In genomic region chr3:125150525-125151436, GRCh38 we compare ENCODE assay signal across 8 cellular contexts.
A peak's percentile ranks its signal among the peaks of the same experiment; 100 is the strongest.
DNase-seq lines count a peak whose midpoint lies in the region; ATAC-seq lines count a peak whose summit lies in the region.

No MANE protein-coding gene starts in this region.

- ATAC-seq in esophagus mucosa (peak; percentile 70), GM18873 (IDR thresholded peaks at IDR 0.05; ENCODE audit: low FRiP score, unreplicated experiment) (no peak)

- DNase-seq in SIG-M5 treated with dmso at 0.1 percent for 504 hours (lab: John Stamatoyannopoulos, UW; ENCODE audit: unreplicated experiment) (peak; percentile 74), SIG-M5 (lab: John Stamatoyannopoulos, UW) (no peak), NCI-H1105 treated with DMSO at 0.1 percent for 48 hours (lab: John Stamatoyannopoulos, UW) (peak; percentile 6), AG08395 (ENCODE audit: low spot score) (no peak)
- peak; percentile 23 for DNase-seq in activated CD4-positive, CD25-positive, alpha-beta regulatory T cell treated with anti-CD3 and anti-CD28 coated beads, Interleukin-2, amount 50 U/mL, for 16 hours (ENCODE audit: low read depth, low spot score)
- DNase-seq in stimulated activated CD4-positive, alpha-beta T cell treated with anti-CD3 and anti-CD28 coated beads, Interleukin-12 subunit alpha, Interleukin-12 subunit beta, amount 100 ng/mL, for 24 hours (ENCODE audit: low read depth in 2 of 2) = peak; percentile 13 to 67

Comparison
In these comparisons a context has a peak if more than half of its experiments do, and no peak if none do; other contexts are left out.
1. DNase-seq: peak in SIG-M5 treated with dmso at 0.1 percent for 504 hours (single experiment), NCI-H1105 treated with DMSO at 0.1 percent for 48 hours (single experiment), activated CD4-positive, CD25-positive, alpha-beta regulatory T cell treated with anti-CD3 and anti-CD28 coated beads, Interleukin-2, amount 50 U/mL, for 16 hours (single experiment) and stimulated activated CD4-positive, alpha-beta T cell treated with anti-CD3 and anti-CD28 coated beads, Interleukin-12 subunit alpha, Interleukin-12 subunit beta, amount 100 ng/mL, for 24 hours (2 of 2); none in SIG-M5 (single experiment) and AG08395 (single experiment).